31 cellular contexts compared by ENCODE assay signal in the genomic region with DNA sequence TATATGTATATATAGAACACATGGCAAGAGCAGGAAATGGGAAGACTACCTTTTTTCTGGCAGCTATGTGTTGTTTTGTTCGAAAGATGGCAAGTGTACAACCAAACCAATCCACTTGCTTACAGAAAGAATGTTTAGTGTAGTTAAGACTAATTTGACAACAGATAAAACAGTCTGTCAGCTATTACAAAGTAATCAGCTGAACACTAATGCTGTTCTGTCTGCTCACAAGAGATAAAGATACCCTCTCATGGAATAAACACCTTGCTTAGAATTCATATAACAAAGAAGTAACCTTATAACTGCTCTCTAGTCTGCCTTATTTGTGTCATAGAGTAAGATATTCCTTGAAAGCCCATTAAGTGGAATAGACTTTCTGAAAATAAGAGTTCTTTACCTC. TPM values are rescaled to one million over a fixed set of nuclear protein-coding genes. Genes with fewer than 3 reads are reported as not detected.
DNase-seq lines count a peak whose midpoint lies in the region; ATAC-seq and TF ChIP-seq lines count a peak whose summit lies in the region.
"Had no signal": no experiment of that assay in that cellular context is flagged by ENCODE, and none has a peak within 500 bp of the region (broad histone marks: within the 10 kb centered on the region; RNA-seq: fewer than 3 reads in every experiment).

No MANE protein-coding gene starts in this region.

- H3K9ac ChIP-seq in HUES64 (ENCODE audit: low read depth, low read length), result no peak overlapping the region
- H3K9ac ChIP-seq: KMS-11 had no signal

- no peak for ATAC-seq in CD8-positive, alpha-beta T cell
- no peak for ATAC-seq in naive B cell (ENCODE audit: low read depth in 2 of 2)
- no peak for ATAC-seq in stimulated activated memory B cell treated with anti-CD40 and anti-IgM and Interleukin-4, amounts not matched to agents 10 μg/mL and 1 μg/mL and 100 μg/mL, for 72 hours
- ATAC-seq: activated CD4-positive, alpha-beta T cell treated with anti-CD3 and anti-CD28 coated beads for 36 hours; activated CD8-positive, alpha-beta T cell treated with anti-CD3 and anti-CD28 coated beads, Interleukin-2, amount 10 ng/mL, durations not matched to agents 7 days and 5 days; naive thymus-derived CD8-positive, alpha-beta T cell; SK-N-SH treated with all-trans-retinoic acid at 6 μM for 48 hours; T-helper 17 cell had no signal

- H3K9me3 Mint-ChIP-seq in CD8-positive, alpha-beta T cell, result no peaks in the 10 kb centered on the region
- no peaks in the 10 kb centered on the region for H3K9me3 Mint-ChIP-seq in naive B cell
- H3K9me3 Mint-ChIP-seq in stimulated activated memory B cell treated with anti-CD40 and anti-IgM and Interleukin-4, amounts not matched to agents 10 μg/mL and 1 μg/mL and 100 μg/mL, for 72 hours, result no peaks in the 10 kb centered on the region

- peaks cover 8% of the 10 kb centered on the region for H3K36me3 ChIP-seq in CD8-positive, alpha-beta T cell (ENCODE audit: insufficient read depth, low read length)
- peaks cover 46% of the 10 kb centered on the region for H3K36me3 ChIP-seq in HUES64 (ENCODE audit: insufficient read depth, low read length)

- no CpG with 5 or more reads among the region's 1 CpG for WGBS in HUES64

- intact Hi-C loops in CD8-positive, alpha-beta T cell (cut with DNase I, micrococcal nuclease), result no loop called here
- intact Hi-C loops in dorsolateral prefrontal cortex (cut with DNase I), result loop anchor here in 1 of 2 donors (5.0 kb wide), 1 partner anchor 68 kb away; no protein-coding TSS in a partner anchor

- no peaks in the 10 kb centered on the region for H3K27me3 Mint-ChIP-seq in CD8-positive, alpha-beta T cell (ENCODE audit: low read depth)
- H3K27me3 Mint-ChIP-seq in naive B cell, result no peaks in the 10 kb centered on the region
- no peaks in the 10 kb centered on the region for H3K27me3 Mint-ChIP-seq in stimulated activated memory B cell treated with anti-CD40 and anti-IgM and Interleukin-4, amounts not matched to agents 10 μg/mL and 1 μg/mL and 100 μg/mL, for 72 hours
- H3K27me3 Mint-ChIP-seq: activated CD4-positive, alpha-beta T cell treated with anti-CD3 and anti-CD28 coated beads for 36 hours; activated naive CD8-positive, alpha-beta T cell; naive thymus-derived CD8-positive, alpha-beta T cell; T-helper 17 cell had no signal

- H3K4me3 ChIP-seq in CD8-positive, alpha-beta T cell (ENCODE audit: low read depth, low read length), result no peak overlapping the region
- no peak overlapping the region for H3K4me3 ChIP-seq in HUES64 (ENCODE audit: low read length)
- no peak overlapping the region for H3K4me3 ChIP-seq in dorsolateral prefrontal cortex
- H3K4me3 ChIP-seq: colonic mucosa, PC-9 had no signal

- H3K27ac ChIP-seq in CD8-positive, alpha-beta T cell (ENCODE audit: low read depth, low read length), result no peak overlapping the region
- peak overlapping the region; percentile 27; the same call in 1 of the 2 replicates for H3K27ac ChIP-seq in HUES64 (ENCODE audit: low read depth, low read length)
- peak overlapping the region in 38 of 59 donors; percentile 4 to 97 (median 50) for H3K27ac ChIP-seq in dorsolateral prefrontal cortex
- H3K27ac ChIP-seq: C4-2B, colonic mucosa, KMS-11, PC-9 had no signal

- POLR2A ChIA-PET in CD8-positive, alpha-beta T cell (lab: Charles Lee), result no interaction called here

- no peaks in the 10 kb centered on the region for H3K4me1 ChIP-seq in CD8-positive, alpha-beta T cell (ENCODE audit: insufficient read depth, low read length)
- H3K4me1 ChIP-seq in HUES64 (ENCODE audit: insufficient read depth, low read length), result peaks cover 25% of the 10 kb centered on the region
- H3K4me1 ChIP-seq: colonic mucosa had no signal

- H3K27me3 ChIP-seq in CD8-positive, alpha-beta T cell (ENCODE audit: insufficient read depth, low read length), result no peaks in the 10 kb centered on the region
- H3K27me3 ChIP-seq in HUES64 (ENCODE audit: insufficient read depth, low read length) (no peaks in the 10 kb centered on the region), dorsolateral prefrontal cortex (no peaks in the 10 kb centered on the region)
- H3K27me3 ChIP-seq: colonic mucosa had no signal

- TF ChIP-seq CTCF in CD8-positive, alpha-beta T cell (IDR thresholded peaks at IDR 0.05), result no peak
- no peak for TF ChIP-seq CTCF in dorsolateral prefrontal cortex (IDR thresholded peaks at IDR 0.05 in 54 of 56, conservative IDR thresholded peaks at IDR 0.05 in 2 of 56; ENCODE audit: low read depth in 1 of 56, partially characterized antibody in 56 of 56)

- no peak for DNase-seq in CD8-positive, alpha-beta T cell
- DNase-seq in dorsolateral prefrontal cortex, result no peak
- no peak for DNase-seq in naive B cell
- no peak for DNase-seq in putamen (ENCODE audit: low spot score)
- DNase-seq in GM19238 (ENCODE audit: insufficient read length, low spot score), result no peak
- DNase-seq: activated CD4-positive, alpha-beta T cell treated with anti-CD3 and anti-CD28 coated beads for 36 hours; activated CD8-positive, alpha-beta T cell treated with anti-CD3 and anti-CD28 coated beads, Interleukin-2, amount 10 ng/mL, durations not matched to agents 7 days and 5 days; activated effector memory CD4-positive, alpha-beta T cell treated with anti-CD3 and anti-CD28 coated beads, Interleukin-2, amount 50 U/mL, for 16 hours; anterior cingulate cortex; colonic mucosa; effector memory CD4-positive, alpha-beta T cell; head of caudate nucleus; islet precursor cell; MM.1S; naive thymus-derived CD8-positive, alpha-beta T cell; NCI-H1417; NCI-H524 treated with DMSO at 0.1 percent for 48 hours; NK-92 treated with Interleukin-12 subunit alpha and Interleukin-12 subunit beta, amount 100 ng/mL, for 24 hours; occipital lobe; PC-9; stimulated activated CD4-positive, alpha-beta T cell treated with anti-CD3 and anti-CD28 coated beads, Interleukin-15, amount 100 ng/mL, for 24 hours; stimulated activated CD4-positive, alpha-beta T cell treated with anti-CD3 and anti-CD28 coated beads, Interleukin-4, amount 100 ng/mL, for 4 hours; T-helper 17 cell; trophoblast cell had no signal

- H3K36me3 Mint-ChIP-seq in CD8-positive, alpha-beta T cell, result peaks cover 70% of the 10 kb centered on the region
- peaks cover 13 to 17% of the 10 kb centered on the region in 2 donors for H3K36me3 Mint-ChIP-seq in naive B cell
- H3K36me3 Mint-ChIP-seq in stimulated activated memory B cell treated with anti-CD40 and anti-IgM and Interleukin-4, amounts not matched to agents 10 μg/mL and 1 μg/mL and 100 μg/mL, for 72 hours, result peaks cover 70% of the 10 kb centered on the region

- peaks cover 42% of the 10 kb centered on the region for H3K4me1 Mint-ChIP-seq in CD8-positive, alpha-beta T cell (ENCODE audit: low read depth)
- H3K4me1 Mint-ChIP-seq in naive B cell, result peaks cover 23 to 44% (median 24%) of the 10 kb centered on the region in 3 donors
- H3K4me1 Mint-ChIP-seq in stimulated activated memory B cell treated with anti-CD40 and anti-IgM and Interleukin-4, amounts not matched to agents 10 μg/mL and 1 μg/mL and 100 μg/mL, for 72 hours, result peaks cover 44% of the 10 kb centered on the region

- H3K9me3 ChIP-seq in CD8-positive, alpha-beta T cell (ENCODE audit: low read length), result no peaks in the 10 kb centered on the region
- no peaks in the 10 kb centered on the region for H3K9me3 ChIP-seq in HUES64 (ENCODE audit: insufficient read depth, low read depth, low read length)
- H3K9me3 ChIP-seq: colonic mucosa had no signal

- peak overlapping the region; percentile 11 for H3K27ac Mint-ChIP-seq in CD8-positive, alpha-beta T cell
- peak overlapping the region in 4 of 6 donors; percentile 34 to 87 (median 39) for H3K27ac Mint-ChIP-seq in naive B cell
- no peak overlapping the region for H3K27ac Mint-ChIP-seq in stimulated activated memory B cell treated with anti-CD40 and anti-IgM and Interleukin-4, amounts not matched to agents 10 μg/mL and 1 μg/mL and 100 μg/mL, for 72 hours
- H3K27ac Mint-ChIP-seq: activated CD4-positive, alpha-beta T cell treated with anti-CD3 and anti-CD28 coated beads for 36 hours; activated CD8-positive, alpha-beta T cell treated with anti-CD3 and anti-CD28 coated beads, Interleukin-2, amount 10 ng/mL, durations not matched to agents 7 days and 5 days had no signal

- CTCF ChIA-PET in CD8-positive, alpha-beta T cell (lab: Charles Lee), result interaction anchor here (0.6 kb wide), 1 partner anchor 233 kb away, joined by 3 read pairs; no protein-coding TSS in a partner anchor

- H3K4me3 Mint-ChIP-seq in CD8-positive, alpha-beta T cell, result no peak overlapping the region
- no peak overlapping the region for H3K4me3 Mint-ChIP-seq in naive B cell
- H3K4me3 Mint-ChIP-seq in stimulated activated memory B cell treated with anti-CD40 and anti-IgM and Interleukin-4, amounts not matched to agents 10 μg/mL and 1 μg/mL and 100 μg/mL, for 72 hours, result no peak overlapping the region
- H3K4me3 Mint-ChIP-seq: activated CD4-positive, alpha-beta T cell treated with anti-CD3 and anti-CD28 coated beads for 36 hours; activated CD8-positive, alpha-beta T cell treated with anti-CD3 and anti-CD28 coated beads, Interleukin-2, amount 10 ng/mL, durations not matched to agents 7 days and 5 days; activated naive CD8-positive, alpha-beta T cell; naive thymus-derived CD8-positive, alpha-beta T cell; T-helper 17 cell had no signal

RNA-seq across cellular contexts. Expression of a gene that starts 0.8 kb away (rescaled TPM):
- total RNA-seq in CD8-positive, alpha-beta T cell, result under 1 TPM in 1 of 2 experiments, not detected in 1; 0.73 TPM
- 1.1 TPM for polyA plus RNA-seq in HUES64 (2013, experiment 1 of 2)
- not detected for polyA plus RNA-seq in HUES64 (2013, experiment 2 of 2)
- 1 to 10 TPM in 20 of 120 experiments, under 1 TPM in 48, not detected in 52; 0.32 to 3.0 (median 0.76) TPM for total RNA-seq in dorsolateral prefrontal cortex
- polyA plus RNA-seq in naive B cell (ENCODE audit: low read depth in 6 of 6), result 1 to 10 TPM in 2 of 6 donors, under 1 TPM in 3, not detected in 1; 0.66 to 1.7 (median 0.88) TPM
- total RNA-seq: H4 had no signal

RNA-seq across cellular contexts. Expression of a gene that starts 17.6 kb away (rescaled TPM):
- total RNA-seq in CD8-positive, alpha-beta T cell, result 10 to 100 TPM; 24.0 to 24.4 TPM
- polyA plus RNA-seq in HUES64 (2013, experiment 1 of 2), result 28.6 TPM
- 30.4 TPM for polyA plus RNA-seq in HUES64 (2013, experiment 2 of 2)
- total RNA-seq in dorsolateral prefrontal cortex, result 10 to 100 TPM; 17.3 to 34.5 (median 23.6) TPM
- polyA plus RNA-seq in naive B cell (ENCODE audit: low read depth in 6 of 6), result 10 to 100 TPM; 27.4 to 42.0 (median 29.8) TPM
